Comparison of ENCODE assay signal across 11 cellular contexts in the genomic region with DNA sequence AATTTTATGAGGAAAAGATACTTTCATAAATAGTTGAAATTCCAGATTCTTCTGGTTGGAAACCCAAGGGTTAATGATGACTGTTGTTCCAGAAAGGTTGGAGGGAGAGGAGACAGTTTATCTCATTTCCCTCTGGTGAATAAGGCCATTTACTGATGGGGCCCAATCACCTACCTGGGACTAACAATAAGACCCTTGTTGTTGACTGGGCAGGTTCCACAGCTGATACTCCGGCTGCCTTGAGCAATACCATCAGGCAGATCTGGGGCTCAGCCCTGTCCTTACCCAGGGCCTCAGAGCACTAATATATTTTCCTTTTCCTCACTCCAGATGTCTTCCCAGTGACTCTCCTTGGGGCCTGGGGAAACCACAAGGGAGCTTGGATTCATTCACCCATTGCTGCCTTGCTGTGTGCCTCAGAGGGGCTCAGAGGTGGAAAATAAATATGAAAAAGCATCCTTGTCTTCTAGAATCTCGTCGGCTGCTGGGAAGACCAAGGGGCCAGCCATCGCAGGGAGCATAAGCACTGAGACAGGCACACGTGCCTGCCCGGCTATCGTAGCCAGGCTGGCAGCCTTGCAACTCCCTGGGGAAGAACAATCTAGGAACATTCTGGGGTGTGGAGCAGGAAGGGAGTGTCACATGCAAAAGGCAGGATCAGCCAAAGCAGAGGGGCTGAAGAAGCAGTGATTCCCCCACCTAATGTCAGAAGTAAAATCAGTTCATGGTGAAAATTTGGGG. TPM values are rescaled to one million over a fixed set of nuclear protein-coding genes. Genes with fewer than 3 reads are reported as not detected.
A peak's percentile ranks its signal among the peaks of the same experiment; 100 is the strongest.
DNase-seq lines count a peak whose midpoint lies in the region; TF ChIP-seq lines count a peak whose summit lies in the region.
"Had no signal": no experiment of that assay in that cellular context is flagged by ENCODE, and none has a peak within 500 bp of the region (broad histone marks: within the 10 kb centered on the region; RNA-seq: fewer than 3 reads in every experiment).

No MANE protein-coding gene starts in this region.

- H3K27ac ChIP-seq in iPS-18a (ENCODE audit: low read length) (peak overlapping the region; percentile 25), smooth muscle cell (ENCODE audit: low read depth) (peak overlapping the region; percentile 77), SK-N-SH (ENCODE audit: low read depth in 2 of 2, low read length in 1 of 2) (peak overlapping the region in 1 of 2 experiments; percentile 4; a peak in 1 of 4 replicates)

- H3K27me3 ChIP-seq in iPS-18a (ENCODE audit: control insufficient read depth, insufficient read depth, low read length), result no peaks in the 10 kb centered on the region
- H3K27me3 ChIP-seq in smooth muscle cell (ENCODE audit: low read depth), result no peaks in the 10 kb centered on the region
- H3K27me3 ChIP-seq in SK-N-SH (ENCODE audit: insufficient read depth), result no peaks in the 10 kb centered on the region

- TF ChIP-seq RAD21 in SK-N-SH (IDR thresholded peaks at IDR 0.05; ENCODE audit: low read length), result no peak

- H3K9ac ChIP-seq in iPS-18a (ENCODE audit: low read length) (no peak overlapping the region), smooth muscle cell (ENCODE audit: low read depth) (no peak overlapping the region), SK-N-SH (no peak overlapping the region)

- H4K20me1 ChIP-seq in smooth muscle cell (ENCODE audit: low read depth) (peaks cover 100% of the 10 kb centered on the region), SK-N-SH (ENCODE audit: insufficient read depth) (peaks cover 73% of the 10 kb centered on the region)

- no peaks in the 10 kb centered on the region for H3K9me3 Mint-ChIP-seq in MCF 10A (ENCODE audit: unreplicated experiment)
- H3K9me3 Mint-ChIP-seq: IgD-negative memory B cell had no signal

- H3K4me2 ChIP-seq in smooth muscle cell, result peak overlapping the region; percentile 69
- H3K4me2 ChIP-seq in SK-N-SH, result no peak overlapping the region

- H3K9me3 ChIP-seq in iPS-18a (ENCODE audit: control insufficient read depth, low read depth, low read length) (no peaks in the 10 kb centered on the region), smooth muscle cell (replicated peaks; ENCODE audit: low read depth) (no peaks in the 10 kb centered on the region), SK-N-SH (no peaks in the 10 kb centered on the region)

- no TSS peak for BruUV-seq in MCF 10A (replicated peaks; lab: Mats Ljungman, UMichigan)

- peak overlapping the region; percentile 51 for H3K4me3 Mint-ChIP-seq in MCF 10A (ENCODE audit: unreplicated experiment)
- H3K4me3 Mint-ChIP-seq: IgD-negative memory B cell had no signal

- CTCF ChIA-PET in MCF 10A (lab: Yijun Ruan, JAX), result interaction anchor here (1.3 kb wide), 1 partner anchor 97 kb away, joined by 5 read pairs; no protein-coding TSS in a partner anchor
- CTCF ChIA-PET in SK-N-SH (lab: Yijun Ruan, JAX), result no interaction called here

- POLR2A ChIA-PET in MCF 10A (lab: Yijun Ruan, JAX) (interaction anchor here (0.9 kb wide), 1 partner anchor 53 kb away, joined by 3 read pairs; no protein-coding TSS in a partner anchor), SK-N-SH (lab: Yijun Ruan, JAX) (no interaction called here)

- peak overlapping the region; percentile 93 for H3K27ac Mint-ChIP-seq in MCF 10A (ENCODE audit: low read depth, unreplicated experiment)

- H3K4me1 ChIP-seq in iPS-18a (ENCODE audit: control insufficient read depth, low read depth, low read length), result peaks cover 32% of the 10 kb centered on the region
- peaks cover 35% of the 10 kb centered on the region for H3K4me1 ChIP-seq in smooth muscle cell (ENCODE audit: low read depth)
- peaks cover 0 to 3% of the 10 kb centered on the region in 2 experiments; a peak in 1 of 4 replicates for H3K4me1 ChIP-seq in SK-N-SH (ENCODE audit: control insufficient read depth in 1 of 2, insufficient read depth in 2 of 2, low read depth in 1 of 2, low read length in 1 of 2)

- intact Hi-C loops in MCF 10A (cut with micrococcal nuclease), result no loop called here

- H3K36me3 Mint-ChIP-seq in MCF 10A (ENCODE audit: insufficient read depth, unreplicated experiment), result peaks cover 7% of the 10 kb centered on the region
- H3K36me3 Mint-ChIP-seq: IgD-negative memory B cell had no signal

- peaks cover 28% of the 10 kb centered on the region for H3K4me1 Mint-ChIP-seq in MCF 10A (ENCODE audit: insufficient read depth, unreplicated experiment)

- TF ChIP-seq CTCF in MCF 10A (IDR thresholded peaks at IDR 0.05; ENCODE audit: unreplicated experiment) (no peak), smooth muscle cell (IDR thresholded peaks at IDR 0.05; ENCODE audit: borderline replicate concordance, insufficient read depth, poor library complexity, severe bottlenecking) (no peak), SK-N-SH (IDR thresholded peaks at IDR 0.05) (no peak)

- H3K4me3 ChIP-seq in iPS-18a (ENCODE audit: low read length) (no peak overlapping the region), smooth muscle cell (no peak overlapping the region), SK-N-SH (ENCODE audit: low read depth in 2 of 2, low read length in 1 of 2) (no peak overlapping the region)

- H3K27me3 Mint-ChIP-seq in MCF 10A (ENCODE audit: insufficient read depth, unreplicated experiment), result no peaks in the 10 kb centered on the region
- H3K27me3 Mint-ChIP-seq: IgD-negative memory B cell had no signal

- H3K36me3 ChIP-seq in iPS-18a (ENCODE audit: control insufficient read depth, low read depth, low read length), result no peaks in the 10 kb centered on the region
- no peaks in the 10 kb centered on the region for H3K36me3 ChIP-seq in smooth muscle cell (ENCODE audit: low read depth)
- H3K36me3 ChIP-seq in SK-N-SH (replicated peaks in 1 of 2; ENCODE audit: control insufficient read depth in 1 of 2, insufficient read depth in 2 of 2, low read length in 1 of 2), result peaks cover 2 to 11% of the 10 kb centered on the region in 2 experiments

- 41% methylated on average over 7 of the region's 7 CpGs for WGBS in smooth muscle cell (ENCODE audit: low lambda C conversion rate)
- 90% methylated on average over 7 of the region's 7 CpGs for WGBS in SK-N-SH (ENCODE audit: low lambda C conversion rate)

- H3F3A ChIP-seq in smooth muscle cell (ENCODE audit: low read depth), result peaks cover 14% of the 10 kb centered on the region
- H3F3A ChIP-seq in SK-N-SH (replicated peaks; ENCODE audit: insufficient read depth), result peaks cover 4% of the 10 kb centered on the region

- no peaks in the 10 kb centered on the region for H3K9me2 ChIP-seq in SK-N-SH

- peaks cover 71% of the 10 kb centered on the region for H3K79me2 ChIP-seq in smooth muscle cell (ENCODE audit: low read depth)
- peaks cover 97% of the 10 kb centered on the region for H3K79me2 ChIP-seq in SK-N-SH (ENCODE audit: insufficient read depth)

- peak; percentile 34 for DNase-seq in GM04503 (ENCODE audit: low read depth)
- DNase-seq in MCF 10A (ENCODE audit: unreplicated experiment), result peak; percentile 11
- no peak for DNase-seq in smooth muscle cell (lab: John Stamatoyannopoulos, UW; ENCODE audit: unreplicated experiment)
- no peak for DNase-seq in NCI-H1436 (lab: John Stamatoyannopoulos, UW)
- DNase-seq in LoVo (ENCODE audit: low spot score), result no peak
- no peak for DNase-seq in SK-N-SH
- no peak for DNase-seq in NCI-H1417 (lab: John Stamatoyannopoulos, UW)
- DNase-seq: DND-41, NCI-H82 had no signal

- TF ChIP-seq EP300 in SK-N-SH (IDR thresholded peaks at IDR 0.05; ENCODE audit: borderline replicate concordance in 1 of 2, low read depth in 1 of 2, low read length in 1 of 2), result no peak

- H2AFZ ChIP-seq in smooth muscle cell (ENCODE audit: low read depth) (no peak overlapping the region), SK-N-SH (ENCODE audit: low read depth) (no peak overlapping the region)

TF ChIP-seq in SK-N-SH, 30 proteins besides CTCF, POLR2A, EP300 and RAD21:
- TF ChIP-seq GATA2 (CRISPR knock-in tag; IDR thresholded peaks at IDR 0.05) (no peak), POLR2AphosphoS5 (IDR thresholded peaks at IDR 0.05; ENCODE audit: low read depth, low read length) (no peak), RFX5 (IDR thresholded peaks at IDR 0.05; ENCODE audit: low read length) (no peak)

RNA-seq across cellular contexts. Expression of gene MPRIP, which starts 54.4 kb away (rescaled TPM):
- total RNA-seq in MCF 10A (2022) (214 and 230 TPM in 2 replicates), smooth muscle cell (58.8 and 62.5 TPM in 2 replicates)
- polyA plus RNA-seq in smooth muscle cell (67.2 and 69.3 TPM in 2 replicates), SK-N-SH (2012; rRNA removed) (64.4 and 69.8 TPM in 2 replicates)
- 48.5 and 56.7 TPM in 2 replicates for polyA plus RNA-seq in SK-N-SH (2012; cell fraction: cytosol; rRNA removed)
- polyA plus RNA-seq in SK-N-SH (2012; cell fraction: nucleus; rRNA removed), result 85.3 and 87.9 TPM in 2 replicates

Comparison
In these comparisons a context has a peak if more than half of its experiments do, and no peak if none do; other contexts are left out.
1. DNase-seq: peak in GM04503 (single experiment) and MCF 10A (single experiment); none in smooth muscle cell (single experiment), NCI-H1436 (single experiment), LoVo (single experiment), SK-N-SH (single experiment) and NCI-H1417 (0 of 3).